In genomic region chr11:128888034-128888985, GRCh38 we compare ENCODE assay signal across 30 cellular contexts. TPM values are rescaled to one million over a fixed set of nuclear protein-coding genes. Genes with fewer than 3 reads are reported as not detected.
DNase-seq lines count a peak whose midpoint lies in the region; ATAC-seq, FAIRE-seq and TF ChIP-seq lines count a peak whose summit lies in the region.
"Had no signal": no experiment of that assay in that cellular context is flagged by ENCODE, and none has a peak within 500 bp of the region (broad histone marks: within the 10 kb centered on the region; RNA-seq: fewer than 3 reads in every experiment).

No MANE protein-coding gene starts in this region.

- no peaks in the 10 kb centered on the region for H3K9me1 ChIP-seq in keratinocyte (ENCODE audit: control insufficient read depth, extremely low read depth, insufficient read depth, low read length)

- H3K9ac ChIP-seq in ES-I3 (ENCODE audit: low read depth, low read length) (0 out of 2 replicates have a peak overlapping the region, but pooled peaks have one; percentile 7), keratinocyte (ENCODE audit: control insufficient read depth, extremely low read depth, insufficient read depth, low read length) (peak overlapping the region; percentile 1), GM23248 (no peak overlapping the region)

- in situ Hi-C loops in GM23248 (cut with MboI): no loop called here

- H3K9me2 ChIP-seq in GM23248 (ENCODE audit: insufficient read depth): no peaks in the 10 kb centered on the region

- no peaks in the 10 kb centered on the region for H4K20me1 ChIP-seq in keratinocyte (ENCODE audit: control insufficient read depth, extremely low read depth, insufficient read depth, low read length)
- H4K20me1 ChIP-seq in GM23248 (ENCODE audit: insufficient read depth): no peaks in the 10 kb centered on the region

- TF ChIP-seq CTCF in body of pancreas (IDR thresholded peaks at IDR 0.05) (peak in 2 of 7 experiments; percentile 18 to 24), keratinocyte (optimal IDR thresholded peaks at IDR 0.05 in 1 of 3, IDR thresholded peaks at IDR 0.05 in 1 of 3, conservative IDR thresholded peaks at IDR 0.05 in 1 of 3; ENCODE audit: extremely low read depth in 1 of 3, insufficient read depth in 2 of 3, low read length in 3 of 3) (peak; percentile 45 to 60 (median 60))

- no peak for TF ChIP-seq POLR2A in body of pancreas (IDR thresholded peaks at IDR 0.05)

- WGBS in body of pancreas, 2 donors: 37 to 46% methylated on average over 15 of the region's 15 CpGs
- 82 to 85% methylated on average over 15 of the region's 15 CpGs for WGBS in GM23248 (ENCODE audit: low coverage in 1 of 2, low lambda C conversion rate in 2 of 2, missing lambda C conversion rate in 2 of 2), 2 experiments
- WGBS in aorta, 2 donors: 90 to 92% methylated on average over 15 of the region's 15 CpGs

- no peak overlapping the region for H3K4me3 ChIP-seq in body of pancreas
- H3K4me3 ChIP-seq in keratinocyte (ENCODE audit: control insufficient read depth in 2 of 3, extremely low read depth in 1 of 3, insufficient read depth in 2 of 3, low read depth in 1 of 3, low read length in 3 of 3): peak overlapping the region in 1 of 3 experiments; percentile 9
- no peak overlapping the region for H3K4me3 ChIP-seq in GM23248
- H3K4me3 ChIP-seq in aorta (ENCODE audit: low read length in 2 of 2): no peak overlapping the region
- H3K4me3 ChIP-seq: ascending aorta, thoracic aorta had no signal

- intact Hi-C loops in body of pancreas (cut with DNase I): no loop called here
- intact Hi-C loops in aorta (cut with DNase I): no loop called here

- peak; percentile 88 for FAIRE-seq in keratinocyte (lab: Jason Lieb, UNC)
- FAIRE-seq: frontal cortex, G401.6, GM18507 had no signal

- DNase-seq in NCI-H1105 (lab: John Stamatoyannopoulos, UW) (peak; percentile 23), body of pancreas (peak in 3 of 4 donors; percentile 52 to 70 (median 55)), keratinocyte (ENCODE audit: low read depth, low spot score) (no peak), SKM-1 treated with dmso at 0.1 percent for 144 hours (lab: John Stamatoyannopoulos, UW; ENCODE audit: unreplicated experiment) (no peak), GM23248 (no peak), NOMO-1 treated with dmso at 0.1 percent for 144 hours (lab: John Stamatoyannopoulos, UW; ENCODE audit: unreplicated experiment) (no peak), aorta (no peak)
- DNase-seq: activated CD4-positive, alpha-beta T cell treated with anti-CD3 and anti-CD28 coated beads for 36 hours; activated CD8-positive, alpha-beta memory T cell treated with anti-CD3 and anti-CD28 coated beads, Interleukin-2, amount 10 ng/mL, durations not matched to agents 7 days and 5 days; cerebellar nuclear complex; DMS 273 treated with DMSO at 0.1 percent for 48 hours; effector CD4-positive, alpha-beta T cell; HCEC 1CT; hypothalamus; KG1; kidney glomerular epithelial cell; NCI-H187 treated with DMSO at 0.1 percent for 48 hours; NCI-H446 treated with DMSO at 0.1 percent for 48 hours; Right ventricle myocardium superior; stimulated activated CD4-positive, alpha-beta T cell treated with anti-CD3 and anti-CD28 coated beads, Interleukin-4, amount 100 ng/mL, for 24 hours; stimulated activated naive CD4-positive, alpha-beta T cell treated with Interleukin-2 at 50 U/mL for 16 hours had no signal

- no peaks in the 10 kb centered on the region for H3K79me2 ChIP-seq in keratinocyte (ENCODE audit: control insufficient read depth, insufficient read depth, low read length)
- no peaks in the 10 kb centered on the region for H3K79me2 ChIP-seq in GM23248 (ENCODE audit: insufficient read depth)

- H3K4me1 ChIP-seq in ES-I3 (ENCODE audit: insufficient read depth, low read length) (peaks cover 20% of the 10 kb centered on the region), body of pancreas (peaks cover 66% of the 10 kb centered on the region), keratinocyte (ENCODE audit: control insufficient read depth, extremely low read depth, insufficient read depth, low read length) (peaks cover 30% of the 10 kb centered on the region), GM23248 (ENCODE audit: insufficient read depth) (no peaks in the 10 kb centered on the region), aorta (ENCODE audit: control insufficient read depth in 1 of 2, insufficient read depth in 2 of 2, low read length in 2 of 2) (no peaks in the 10 kb centered on the region)

- H2AFZ ChIP-seq in keratinocyte (ENCODE audit: control insufficient read depth, low read length): peak overlapping the region; percentile 97
- no peak overlapping the region for H2AFZ ChIP-seq in GM23248

- H3K4me2 ChIP-seq in keratinocyte (ENCODE audit: control insufficient read depth, extremely low read depth, insufficient read depth, low read depth, low read length) (peak overlapping the region; percentile 81), GM23248 (ENCODE audit: unreplicated experiment) (no peak overlapping the region)

- no peaks in the 10 kb centered on the region for H3K9me3 ChIP-seq in ES-I3 (ENCODE audit: control insufficient read depth, insufficient read depth, low read length)
- H3K9me3 ChIP-seq in body of pancreas: no peaks in the 10 kb centered on the region
- H3K9me3 ChIP-seq in keratinocyte (ENCODE audit: control insufficient read depth, low read depth, low read length): no peaks in the 10 kb centered on the region
- no peaks in the 10 kb centered on the region for H3K9me3 ChIP-seq in GM23248 (ENCODE audit: low read depth)
- no peaks in the 10 kb centered on the region for H3K9me3 ChIP-seq in aorta (ENCODE audit: control insufficient read depth, low read length)
- H3K9me3 ChIP-seq: ascending aorta, thoracic aorta had no signal

- ATAC-seq in body of pancreas (peak; percentile 9), aorta (ENCODE audit: low FRiP score) (no peak)
- ATAC-seq: activated CD4-positive, alpha-beta T cell treated with anti-CD3 and anti-CD28 coated beads for 36 hours; activated CD8-positive, alpha-beta memory T cell treated with anti-CD3 and anti-CD28 coated beads, Interleukin-2, amount 10 ng/mL, durations not matched to agents 7 days and 5 days; activated naive CD4-positive, alpha-beta T cell treated with anti-CD3 and anti-CD28 coated beads, Interleukin-2, amount 50 U/mL, for 72 hours; esophagus mucosa had no signal

- dilution Hi-C loops in keratinocyte (cut with MboI; ENCODE audit: extremely low pct_ligation_motif_present, low sequenced_read_pairs): no loop called here

- H3F3A ChIP-seq in GM23248 (ENCODE audit: insufficient read depth): no peaks in the 10 kb centered on the region

- H3K27ac ChIP-seq in body of pancreas: peak overlapping the region; percentile 52 to 87 (median 60)
- no peak overlapping the region for H3K27ac ChIP-seq in keratinocyte (ENCODE audit: control insufficient read depth, insufficient read depth, low read length)
- no peak overlapping the region for H3K27ac ChIP-seq in GM23248
- H3K27ac ChIP-seq in aorta (ENCODE audit: low read depth in 1 of 2, low read length in 2 of 2): no peak overlapping the region
- H3K27ac ChIP-seq: ascending aorta, thoracic aorta had no signal

- no peaks in the 10 kb centered on the region for H3K36me3 ChIP-seq in ES-I3 (ENCODE audit: insufficient read depth, low read length)
- H3K36me3 ChIP-seq in body of pancreas (replicated peaks in 1 of 2; ENCODE audit: insufficient read depth in 1 of 2, low read depth in 2 of 2): no peaks in the 10 kb centered on the region
- H3K36me3 ChIP-seq in keratinocyte (ENCODE audit: control insufficient read depth in 2 of 2, extremely low read depth in 1 of 2, insufficient read depth in 2 of 2, low read length in 2 of 2): no peaks in the 10 kb centered on the region
- H3K36me3 ChIP-seq in GM23248 (ENCODE audit: low read depth): no peaks in the 10 kb centered on the region
- H3K36me3 ChIP-seq in aorta (ENCODE audit: control insufficient read depth in 1 of 2, insufficient read depth in 2 of 2, low read length in 1 of 2): no peaks in the 10 kb centered on the region
- H3K36me3 ChIP-seq: ascending aorta, thoracic aorta had no signal

- H3K27me3 ChIP-seq in body of pancreas: no peaks in the 10 kb centered on the region
- H3K27me3 ChIP-seq in keratinocyte (ENCODE audit: control insufficient read depth, extremely low read depth, insufficient read depth, low read length): peaks cover 13% of the 10 kb centered on the region
- H3K27me3 ChIP-seq in GM23248 (replicated peaks; ENCODE audit: insufficient read depth): peaks cover 7% of the 10 kb centered on the region; the same call in 1 of the 2 replicates
- H3K27me3 ChIP-seq in aorta (ENCODE audit: control insufficient read depth in 1 of 2, insufficient read depth in 2 of 2, low read length in 1 of 2): no peaks in the 10 kb centered on the region
- H3K27me3 ChIP-seq: ascending aorta had no signal

RNA-seq across cellular contexts. Expression of gene KCNJ5, which starts 2.8 kb away (rescaled TPM):
- total RNA-seq in body of pancreas (10 to 100 TPM in 1 of 2 donors, 1 to 10 TPM in 1; 6.3 to 13.7 TPM), aorta (1 to 10 TPM; 2.0 to 3.5 TPM)
- polyA plus RNA-seq in keratinocyte (0.59 to 1.4 TPM (median 0.77 TPM) in 3 replicates), GM23248 (2016; fragmentation: Nextera tagmentation; extraction: Ambion mirVana) (not detected in 2 replicates), aorta (1 to 10 TPM in 1 of 2 donors, under 1 TPM in 1; 0.31 to 1.6 TPM)
- polyA plus RNA-seq in keratinocyte (2011; ENCODE audit: low read depth): 0.24 TPM
- 0.58 and 0.71 TPM in 2 replicates for polyA plus RNA-seq in keratinocyte (2011; cell fraction: cytosol; rRNA removed)
- 1.2 and 1.6 TPM in 2 replicates for polyA plus RNA-seq in keratinocyte (2011; cell fraction: nucleus; rRNA removed)
- 0.52 and 0.69 TPM in 2 replicates for polyA plus RNA-seq in keratinocyte (2012; ENCODE audit: low replicate concordance)
- polyA minus RNA-seq in keratinocyte: 0.38 to 2.1 TPM (median 1.0 TPM) in 3 replicates
- polyA minus RNA-seq in keratinocyte (2011; cell fraction: cytosol; rRNA and poly(A)+ RNA removed): 1.3 TPM
- 0.74 and 1.6 TPM in 2 replicates for polyA minus RNA-seq in keratinocyte (2011; cell fraction: nucleus; rRNA and poly(A)+ RNA removed)
- under 0.01 TPM in 1 of 2 replicates, not detected in the other for total RNA-seq in GM23248 (2014; rRNA removed; shearing (Covaris generic))
- total RNA-seq: activated CD4-positive, alpha-beta T cell treated with anti-CD3 and anti-CD28 coated beads for 36 hours; activated CD8-positive, alpha-beta memory T cell treated with anti-CD3 and anti-CD28 coated beads, Interleukin-2, amount 10 ng/mL, durations not matched to agents 7 days and 5 days; activated naive CD4-positive, alpha-beta T cell treated with anti-CD3 and anti-CD28 coated beads, Interleukin-2, amount 50 U/mL, for 72 hours; OCI-LY7 had no signal

RNA-seq across cellular contexts. Expression of gene KCNJ1, which starts 21.2 kb away (rescaled TPM):
- not detected for total RNA-seq in body of pancreas
- polyA plus RNA-seq in keratinocyte: 0.06 to 0.12 TPM (median 0.09 TPM) in 3 replicates
- polyA plus RNA-seq in keratinocyte (2011; ENCODE audit: low read depth): not detected
- polyA plus RNA-seq in keratinocyte (2011; cell fraction: cytosol; rRNA removed): 0.04 TPM in 1 of 2 replicates, not detected in the other
- polyA plus RNA-seq in keratinocyte (2011; cell fraction: nucleus; rRNA removed): 0.16 and 0.27 TPM in 2 replicates
- polyA plus RNA-seq in keratinocyte (2012; ENCODE audit: low replicate concordance): 0.08 and 0.30 TPM in 2 replicates
- not detected in 3 replicates for polyA minus RNA-seq in keratinocyte
- not detected for polyA minus RNA-seq in keratinocyte (2011; cell fraction: cytosol; rRNA and poly(A)+ RNA removed)
- 0.16 TPM in 1 of 2 replicates, not detected in the other for polyA minus RNA-seq in keratinocyte (2011; cell fraction: nucleus; rRNA and poly(A)+ RNA removed)
- not detected in 2 replicates for total RNA-seq in GM23248 (2014; rRNA removed; shearing (Covaris generic))
- polyA plus RNA-seq in GM23248 (2016; fragmentation: Nextera tagmentation; extraction: Ambion mirVana): not detected in 2 replicates
- total RNA-seq in aorta: under 1 TPM; 0.19 to 0.24 TPM
- polyA plus RNA-seq in aorta: not detected
- total RNA-seq: activated CD4-positive, alpha-beta T cell treated with anti-CD3 and anti-CD28 coated beads for 36 hours; activated CD8-positive, alpha-beta memory T cell treated with anti-CD3 and anti-CD28 coated beads, Interleukin-2, amount 10 ng/mL, durations not matched to agents 7 days and 5 days; activated naive CD4-positive, alpha-beta T cell treated with anti-CD3 and anti-CD28 coated beads, Interleukin-2, amount 50 U/mL, for 72 hours; ascending aorta; esophagus mucosa; frontal cortex; Right ventricle myocardium superior had no signal

RNA-seq across cellular contexts. Expression of gene TP53AIP1, which starts 54.4 kb away (rescaled TPM):
- total RNA-seq in body of pancreas (not detected), aorta (not detected)
- polyA plus RNA-seq in keratinocyte (21.2 to 75.2 TPM (median 37.1 TPM) in 3 replicates), GM23248 (2016; fragmentation: Nextera tagmentation; extraction: Ambion mirVana) (not detected in 2 replicates), aorta (not detected)
- polyA plus RNA-seq in keratinocyte (2011; ENCODE audit: low read depth): 6.4 TPM
- 34.5 and 40.4 TPM in 2 replicates for polyA plus RNA-seq in keratinocyte (2011; cell fraction: cytosol; rRNA removed)
- polyA plus RNA-seq in keratinocyte (2011; cell fraction: nucleus; rRNA removed): 57.7 and 84.9 TPM in 2 replicates
- polyA plus RNA-seq in keratinocyte (2012; ENCODE audit: low replicate concordance): 21.3 and 29.2 TPM in 2 replicates
- polyA minus RNA-seq in keratinocyte: 8.5 to 35.0 TPM (median 15.4 TPM) in 3 replicates
- 15.9 TPM for polyA minus RNA-seq in keratinocyte (2011; cell fraction: cytosol; rRNA and poly(A)+ RNA removed)
- 12.5 and 15.3 TPM in 2 replicates for polyA minus RNA-seq in keratinocyte (2011; cell fraction: nucleus; rRNA and poly(A)+ RNA removed)
- not detected in 2 replicates for total RNA-seq in GM23248 (2014; rRNA removed; shearing (Covaris generic))
- total RNA-seq: activated CD4-positive, alpha-beta T cell treated with anti-CD3 and anti-CD28 coated beads for 36 hours; activated CD8-positive, alpha-beta memory T cell treated with anti-CD3 and anti-CD28 coated beads, Interleukin-2, amount 10 ng/mL, durations not matched to agents 7 days and 5 days; activated naive CD4-positive, alpha-beta T cell treated with anti-CD3 and anti-CD28 coated beads, Interleukin-2, amount 50 U/mL, for 72 hours; ascending aorta; OCI-LY7; Right ventricle myocardium superior; thoracic aorta had no signal

Comparison
In these comparisons a context has a peak if more than half of its experiments do, and no peak if none do; other contexts are left out.
1. DNase-seq: peak in NCI-H1105 (single experiment) and body of pancreas (3 of 4); none in keratinocyte (single experiment), SKM-1 treated with dmso at 0.1 percent for 144 hours (single experiment), GM23248 (single experiment), NOMO-1 treated with dmso at 0.1 percent for 144 hours (single experiment) and aorta (0 of 2).
2. H3K27ac ChIP-seq: peak in body of pancreas (4 of 4); none in keratinocyte (single experiment), GM23248 (single experiment) and aorta (0 of 2).